Comparison of ENCODE assay signal across 9 cellular contexts in the genomic region with DNA sequence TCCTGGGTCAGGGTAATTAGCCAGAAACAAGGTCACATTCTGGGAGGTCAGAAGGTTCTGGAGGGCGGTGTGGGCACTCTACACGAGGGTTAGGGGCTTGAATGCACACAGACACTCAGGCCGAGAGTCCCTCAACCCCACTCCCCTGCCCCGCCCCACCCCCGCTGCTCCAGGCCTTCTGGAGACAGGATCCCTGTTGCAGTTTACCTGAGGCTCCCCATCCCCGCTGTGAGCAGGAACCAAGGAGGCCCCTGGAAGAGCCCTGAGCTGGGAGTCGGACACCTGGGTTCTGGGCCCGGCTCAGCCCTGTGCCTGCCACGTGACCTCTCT. TPM values are rescaled to one million over a fixed set of nuclear protein-coding genes. Genes with fewer than 3 reads are reported as not detected.
DNase-seq lines count a peak whose midpoint lies in the region; ATAC-seq and TF ChIP-seq lines count a peak whose summit lies in the region.
"Had no signal": no experiment of that assay in that cellular context is flagged by ENCODE, and none has a peak within 500 bp of the region (broad histone marks: within the 10 kb centered on the region; RNA-seq: fewer than 3 reads in every experiment).

No MANE protein-coding gene starts in this region.

- POLR2A ChIA-PET in HCT116 (lab: Charles Lee) = interaction anchor here (0.7 kb wide), 1 partner anchor 11 kb away, joined by 3 read pairs; no protein-coding TSS in a partner anchor

- no peak for DNase-seq in HCT116 (ENCODE audit: low read depth, low spot score)
- DNase-seq in activated T-helper 1 cell treated with anti-CD3 and anti-CD28 coated beads, Interleukin-12 subunit alpha, Interleukin-12 subunit beta, Interleukin-2, Interleukin-4 antibody, amounts not matched to agents 30 ng/mL and 10 ng/mL and 1 ng/mL, durations not matched to agents 14 hours and 24 hours and 36 hours (ENCODE audit: low spot score) = no peak
- DNase-seq in hepatocyte (ENCODE audit: low spot score) = no peak
- DNase-seq in activated naive CD4-positive, alpha-beta T cell treated with anti-CD3 and anti-CD28 coated beads, Interleukin-2, amount 50 U/mL, for 16 hours = no peak
- DNase-seq in activated T-cell treated with anti-CD3 and anti-CD28 coated beads, Interleukin-2, amount 50 U/mL, for 48 hours = no peak
- DNase-seq: GOT3, NCI-H446 treated with DMSO at 0.1 percent for 48 hours had no signal

- H3K36me3 ChIP-seq in HCT116 (ENCODE audit: control insufficient read depth in 1 of 2, insufficient read depth in 2 of 2, low read length in 2 of 2) (peaks cover 0 to 5% of the 10 kb centered on the region in 2 experiments; a peak in 1 of 4 replicates), hepatocyte (replicated peaks; ENCODE audit: insufficient read depth, low read depth) (no peaks in the 10 kb centered on the region)

- TF ChIP-seq CTCF in HCT116 (IDR thresholded peaks at IDR 0.05 in 2 of 3, conservative IDR thresholded peaks at IDR 0.05 in 1 of 3; ENCODE audit: borderline replicate concordance in 1 of 3, insufficient read depth in 1 of 3, low read depth in 2 of 3, low read length in 2 of 3) = no peak
- no peak for TF ChIP-seq CTCF in hepatocyte (IDR thresholded peaks at IDR 0.05; ENCODE audit: poor library complexity)

- TF ChIP-seq RAD21 in HCT116 (IDR thresholded peaks at IDR 0.05; ENCODE audit: low read depth) = no peak

- H2AFZ ChIP-seq in HCT116 (ENCODE audit: low read depth, low read length, poor library complexity, severe bottlenecking) (no peak overlapping the region), hepatocyte (no peak overlapping the region)

- no peaks in the 10 kb centered on the region for H3K27me3 ChIP-seq in HCT116 (ENCODE audit: insufficient read depth, low read length)
- peaks cover 4% of the 10 kb centered on the region for H3K27me3 ChIP-seq in hepatocyte

- no peaks in the 10 kb centered on the region for H3K9me3 Mint-ChIP-seq in activated T-helper 1 cell treated with anti-CD3 and anti-CD28 coated beads, Interleukin-12 subunit alpha, Interleukin-12 subunit beta, Interleukin-2, Interleukin-4 antibody, amounts not matched to agents 30 ng/mL and 10 ng/mL and 1 ng/mL, durations not matched to agents 14 hours and 24 hours and 36 hours
- H3K9me3 Mint-ChIP-seq in stimulated activated memory B cell treated with anti-CD40 and anti-IgM and Interleukin-4, amounts not matched to agents 10 μg/mL and 1 μg/mL and 100 μg/mL, for 72 hours = no peaks in the 10 kb centered on the region

- no TSS peak for BruUV-seq in HCT116 (replicated peaks; lab: Mats Ljungman, UMichigan)

- H3K4me3 ChIP-seq in HCT116 (replicated peaks in 1 of 2; ENCODE audit: low read depth in 1 of 2, low read length in 2 of 2) = no peak overlapping the region
- no peak overlapping the region for H3K4me3 ChIP-seq in hepatocyte

- H3K9me3 ChIP-seq in HCT116 (ENCODE audit: control insufficient read depth in 1 of 2, insufficient read depth in 1 of 2, low read depth in 1 of 2, low read length in 2 of 2) (no peaks in the 10 kb centered on the region), hepatocyte (ENCODE audit: low read depth) (no peaks in the 10 kb centered on the region)

- H3K9me2 ChIP-seq in HCT116 (ENCODE audit: insufficient read depth) (no peaks in the 10 kb centered on the region), hepatocyte (replicated peaks; ENCODE audit: insufficient read depth) (no peaks in the 10 kb centered on the region)

- peak overlapping the region; percentile 92 for H3K4me3 Mint-ChIP-seq in activated T-helper 1 cell treated with anti-CD3 and anti-CD28 coated beads, Interleukin-12 subunit alpha, Interleukin-12 subunit beta, Interleukin-2, Interleukin-4 antibody, amounts not matched to agents 30 ng/mL and 10 ng/mL and 1 ng/mL, durations not matched to agents 14 hours and 24 hours and 36 hours
- H3K4me3 Mint-ChIP-seq in stimulated activated memory B cell treated with anti-CD40 and anti-IgM and Interleukin-4, amounts not matched to agents 10 μg/mL and 1 μg/mL and 100 μg/mL, for 72 hours = peak overlapping the region; percentile 93

- H3K4me2 ChIP-seq in HCT116 (ENCODE audit: low read length) = peak overlapping the region; percentile 100
- peak overlapping the region; percentile 100 for H3K4me2 ChIP-seq in hepatocyte

- peak overlapping the region; percentile 100 for H3K27ac ChIP-seq in HCT116 (ENCODE audit: low read depth, low read length)
- H3K27ac ChIP-seq in hepatocyte = no peak overlapping the region

- 79% methylated on average over 7 of the region's 9 CpGs for WGBS in hepatocyte (ENCODE audit: low lambda C conversion rate, missing lambda C conversion rate)

- H3K27me3 Mint-ChIP-seq in activated T-helper 1 cell treated with anti-CD3 and anti-CD28 coated beads, Interleukin-12 subunit alpha, Interleukin-12 subunit beta, Interleukin-2, Interleukin-4 antibody, amounts not matched to agents 30 ng/mL and 10 ng/mL and 1 ng/mL, durations not matched to agents 14 hours and 24 hours and 36 hours (ENCODE audit: insufficient read depth) = peaks cover 6% of the 10 kb centered on the region
- no peaks in the 10 kb centered on the region for H3K27me3 Mint-ChIP-seq in stimulated activated memory B cell treated with anti-CD40 and anti-IgM and Interleukin-4, amounts not matched to agents 10 μg/mL and 1 μg/mL and 100 μg/mL, for 72 hours

- CTCF ChIA-PET in HCT116 (lab: Charles Lee) = no interaction called here

- ATAC-seq in HCT116 (no peak), GM19397 (IDR thresholded peaks at IDR 0.05; ENCODE audit: unreplicated experiment) (no peak)
- no peak for ATAC-seq in stimulated activated memory B cell treated with anti-CD40 and anti-IgM and Interleukin-4, amounts not matched to agents 10 μg/mL and 1 μg/mL and 100 μg/mL, for 72 hours

- no peak for TF ChIP-seq POLR2A in HCT116 (IDR thresholded peaks at IDR 0.05; ENCODE audit: borderline replicate concordance, extremely low read depth, insufficient read depth, insufficient read length)

- H3K4me1 Mint-ChIP-seq in activated T-helper 1 cell treated with anti-CD3 and anti-CD28 coated beads, Interleukin-12 subunit alpha, Interleukin-12 subunit beta, Interleukin-2, Interleukin-4 antibody, amounts not matched to agents 30 ng/mL and 10 ng/mL and 1 ng/mL, durations not matched to agents 14 hours and 24 hours and 36 hours (ENCODE audit: low read depth) = peaks cover 9% of the 10 kb centered on the region
- peaks cover 49% of the 10 kb centered on the region for H3K4me1 Mint-ChIP-seq in stimulated activated memory B cell treated with anti-CD40 and anti-IgM and Interleukin-4, amounts not matched to agents 10 μg/mL and 1 μg/mL and 100 μg/mL, for 72 hours

- H3K4me1 ChIP-seq in HCT116 (ENCODE audit: control insufficient read depth in 1 of 2, insufficient read depth in 2 of 2, low read length in 2 of 2) (peaks cover 34 to 75% of the 10 kb centered on the region in 2 experiments), hepatocyte (ENCODE audit: insufficient read depth) (peaks cover 51% of the 10 kb centered on the region)

- H3K27ac Mint-ChIP-seq in activated T-helper 1 cell treated with anti-CD3 and anti-CD28 coated beads, Interleukin-12 subunit alpha, Interleukin-12 subunit beta, Interleukin-2, Interleukin-4 antibody, amounts not matched to agents 30 ng/mL and 10 ng/mL and 1 ng/mL, durations not matched to agents 14 hours and 24 hours and 36 hours = no peak overlapping the region
- peak overlapping the region; percentile 92 for H3K27ac Mint-ChIP-seq in stimulated activated memory B cell treated with anti-CD40 and anti-IgM and Interleukin-4, amounts not matched to agents 10 μg/mL and 1 μg/mL and 100 μg/mL, for 72 hours

- H3K9ac ChIP-seq in HCT116 (ENCODE audit: low read length) = peak overlapping the region; percentile 94; the same call in 1 of the 2 replicates

- H3K36me3 Mint-ChIP-seq in activated T-helper 1 cell treated with anti-CD3 and anti-CD28 coated beads, Interleukin-12 subunit alpha, Interleukin-12 subunit beta, Interleukin-2, Interleukin-4 antibody, amounts not matched to agents 30 ng/mL and 10 ng/mL and 1 ng/mL, durations not matched to agents 14 hours and 24 hours and 36 hours (ENCODE audit: low read depth) = peaks cover 3% of the 10 kb centered on the region
- peaks cover 18% of the 10 kb centered on the region for H3K36me3 Mint-ChIP-seq in stimulated activated memory B cell treated with anti-CD40 and anti-IgM and Interleukin-4, amounts not matched to agents 10 μg/mL and 1 μg/mL and 100 μg/mL, for 72 hours

- H4K20me1 ChIP-seq in HCT116 (ENCODE audit: insufficient read depth) = peaks cover 3% of the 10 kb centered on the region; the same call in 1 of the 2 replicates
- H4K20me1 ChIP-seq in hepatocyte (ENCODE audit: insufficient read depth, poor library complexity, severe bottlenecking) = peaks cover 22% of the 10 kb centered on the region

- RAD21 ChIA-PET in HCT116 (lab: Charles Lee; ENCODE audit: low non-redundant PET in 1 of 2, low total read pairs in 2 of 2, uncharacterized antibody in 2 of 2, unreplicated experiment in 2 of 2) = no interaction called here

- peaks cover 46% of the 10 kb centered on the region for H3K79me2 ChIP-seq in HCT116 (ENCODE audit: insufficient read depth, low read length)
- H3K79me2 ChIP-seq in hepatocyte = peaks cover 43% of the 10 kb centered on the region

- intact Hi-C loops in HCT116 (cut with micrococcal nuclease) = no loop called here
- intact Hi-C loops in activated T-helper 1 cell treated with anti-CD3 and anti-CD28 coated beads, Interleukin-12 subunit alpha, Interleukin-12 subunit beta, Interleukin-2, Interleukin-4 antibody, amounts not matched to agents 30 ng/mL and 10 ng/mL and 1 ng/mL, durations not matched to agents 14 hours and 24 hours and 36 hours (cut with micrococcal nuclease) = loop anchor here (5.0 kb wide), 1 partner anchor 85 kb away; no protein-coding TSS in a partner anchor

RNA-seq across cellular contexts. Expression of gene ACTG1, which starts 4.4 kb away (rescaled TPM):
- total RNA-seq in HCT116 (2021; ENCODE audit: unreplicated experiment) (6,223 TPM), hepatocyte (3,207 and 3,298 TPM in 2 replicates)
- 6,644 and 8,513 TPM in 2 replicates for polyA plus RNA-seq in HCT116 (2012)
- total RNA-seq in activated T-helper 1 cell treated with anti-CD3 and anti-CD28 coated beads, Interleukin-12 subunit alpha, Interleukin-12 subunit beta, Interleukin-2, Interleukin-4 antibody, amounts not matched to agents 30 ng/mL and 10 ng/mL and 1 ng/mL, durations not matched to agents 14 hours and 24 hours and 36 hours = 3,516 TPM in 2 replicates
- 2,719 and 2,832 TPM in 2 replicates for polyA plus RNA-seq in hepatocyte

RNA-seq across cellular contexts. Expression of gene FSCN2, which starts 11.2 kb away (rescaled TPM):
- total RNA-seq in HCT116 (2021; ENCODE audit: unreplicated experiment) (10.1 TPM), hepatocyte (1.8 and 3.7 TPM in 2 replicates)
- 5.9 and 6.4 TPM in 2 replicates for polyA plus RNA-seq in HCT116 (2012)
- total RNA-seq in activated T-helper 1 cell treated with anti-CD3 and anti-CD28 coated beads, Interleukin-12 subunit alpha, Interleukin-12 subunit beta, Interleukin-2, Interleukin-4 antibody, amounts not matched to agents 30 ng/mL and 10 ng/mL and 1 ng/mL, durations not matched to agents 14 hours and 24 hours and 36 hours = 0.52 and 0.64 TPM in 2 replicates
- 0.29 and 0.40 TPM in 2 replicates for polyA plus RNA-seq in hepatocyte

RNA-seq across cellular contexts. Expression of gene FAAP100, which starts 35.2 kb away (rescaled TPM):
- total RNA-seq in HCT116 (2021; ENCODE audit: unreplicated experiment) (53.4 TPM), hepatocyte (18.3 and 20.9 TPM in 2 replicates)
- 21.7 and 21.8 TPM in 2 replicates for polyA plus RNA-seq in HCT116 (2012)
- 69.2 and 69.5 TPM in 2 replicates for total RNA-seq in activated T-helper 1 cell treated with anti-CD3 and anti-CD28 coated beads, Interleukin-12 subunit alpha, Interleukin-12 subunit beta, Interleukin-2, Interleukin-4 antibody, amounts not matched to agents 30 ng/mL and 10 ng/mL and 1 ng/mL, durations not matched to agents 14 hours and 24 hours and 36 hours
- polyA plus RNA-seq in hepatocyte = 30.7 and 34.4 TPM in 2 replicates
